ENCODE assay signal across 18 cellular contexts in the genomic region with DNA sequence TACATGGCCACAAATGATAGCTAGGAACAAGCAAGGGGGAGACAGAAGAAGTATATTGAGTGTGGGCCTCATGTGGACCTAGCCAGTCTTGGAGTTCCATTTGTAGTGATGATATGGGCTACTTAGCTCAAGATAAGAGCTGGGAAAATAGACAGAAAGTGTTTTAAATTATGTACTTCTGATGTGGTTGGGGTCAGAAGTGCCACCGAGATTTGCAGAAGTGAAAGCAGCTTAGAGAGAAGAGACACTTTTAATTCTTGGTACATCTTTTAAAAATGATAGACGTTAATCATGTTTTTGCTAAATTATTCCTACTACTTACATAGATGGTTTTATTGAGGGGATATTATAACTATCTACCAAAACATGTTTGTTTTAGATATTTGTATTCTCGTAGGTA.
"Had no signal": no experiment of that assay in that cellular context is flagged by ENCODE, and none has a peak within 500 bp of the region (broad histone marks: within the 10 kb centered on the region; RNA-seq: fewer than 3 reads in every experiment).

No MANE protein-coding gene starts in this region.

- H3K36me3 ChIP-seq: colonic mucosa, heart left ventricle, spleen, thoracic aorta, upper lobe of left lung had no signal

- H3K27me3 ChIP-seq: colonic mucosa, heart left ventricle, spleen, upper lobe of left lung had no signal

- ATAC-seq: heart left ventricle; left cardiac atrium; natural killer cell treated with Interleukin-12 subunit alpha and Interleukin-12 subunit beta and Interleukin-15 and Interleukin-18, amount 100 ng/mL, for 72 hours had no signal

- H3K27ac ChIP-seq: colonic mucosa, spleen, upper lobe of left lung had no signal

- H3K9me3 ChIP-seq: colonic mucosa, upper lobe of left lung had no signal

- H3K4me1 ChIP-seq: colonic mucosa, heart left ventricle, spleen, upper lobe of left lung had no signal

- DNase-seq: activated CD4-positive, alpha-beta memory T cell treated with anti-CD3 and anti-CD28 coated beads for 36 hours; activated CD4-positive, alpha-beta T cell treated with anti-CD3 and anti-CD28 coated beads for 48 hours; activated naive CD4-positive, alpha-beta T cell treated with anti-CD3 and anti-CD28 coated beads for 36 hours; activated naive CD8-positive, alpha-beta T cell treated with anti-CD3 and anti-CD28 coated beads, Interleukin-2, amount 10 ng/mL, durations not matched to agents 7 days and 5 days; activated T-cell treated with anti-CD3 and anti-CD28 coated beads, Interleukin-2, amount 50 U/mL, for 48 hours; amniotic stem cell; colonic mucosa; heart left ventricle; islet precursor cell; left cardiac atrium; midbrain; spleen; stimulated activated CD4-positive, alpha-beta T cell treated with anti-CD3 and anti-CD28 coated beads, Interleukin-4, amount 100 ng/mL, for 1 hour; stimulated activated naive CD4-positive, alpha-beta T cell; T1000; upper lobe of left lung had no signal

- H3K4me3 ChIP-seq: colonic mucosa, heart left ventricle, spleen, thoracic aorta, upper lobe of left lung had no signal
